10 cellular contexts compared by ENCODE assay signal in the genomic region with DNA sequence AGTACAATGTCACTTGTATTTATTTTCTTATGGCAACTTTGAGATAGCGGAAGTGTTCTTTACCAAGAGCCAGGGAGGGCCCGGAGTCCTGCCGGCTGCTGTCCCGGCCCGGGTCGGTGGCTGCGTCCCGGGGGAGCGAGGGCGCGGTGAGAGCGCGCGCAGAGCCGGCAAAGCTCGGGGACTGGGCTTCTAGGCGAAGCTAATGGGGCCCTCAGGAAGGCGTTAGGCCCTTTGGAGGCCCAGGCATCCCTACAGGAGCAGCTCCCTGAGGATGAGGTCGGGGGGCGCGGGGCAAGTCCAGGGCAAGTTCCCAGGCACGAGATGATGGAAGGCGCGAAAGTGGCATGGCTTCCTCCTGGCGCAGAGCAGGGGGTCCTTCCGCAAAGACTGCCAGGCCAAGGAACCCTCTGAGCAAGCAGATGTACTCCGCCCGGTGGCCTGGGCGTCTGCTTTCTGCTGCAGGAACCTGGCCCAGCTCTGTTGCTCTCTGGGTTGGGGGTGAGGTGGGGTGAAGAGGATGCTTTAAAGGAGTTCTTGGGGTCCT. TPM values are rescaled to one million over a fixed set of nuclear protein-coding genes. Genes with fewer than 3 reads are reported as not detected.
DNase-seq lines count a peak whose midpoint lies in the region; ATAC-seq and TF ChIP-seq lines count a peak whose summit lies in the region.
"Had no signal": no experiment of that assay in that cellular context is flagged by ENCODE, and none has a peak within 500 bp of the region (broad histone marks: within the 10 kb centered on the region; RNA-seq: fewer than 3 reads in every experiment).

No MANE protein-coding gene starts in this region.

- no peak overlapping the region for H3K27ac Mint-ChIP-seq in activated T-helper 2 cell treated with anti-CD3 and anti-CD28 coated beads, Interferon-gamma antibody, Interleukin-2, Interleukin-4, amounts not matched to agents 10 μg/mL and 5 μg/mL and 100 μg/mL, durations not matched to agents 14 hours and 24 hours and 36 hours
- H3K27ac Mint-ChIP-seq in CD8-positive, alpha-beta T cell: no peak overlapping the region
- H3K27ac Mint-ChIP-seq: activated T-cell treated with anti-CD3 and anti-CD28 coated beads, Interleukin-2, amount 50 U/mL, for 72 hours had no signal

- peak overlapping the region; percentile 85 to 96 (median 92) for H3K27ac ChIP-seq in heart left ventricle
- peak overlapping the region; percentile 38 to 96 (median 92) for H3K27ac ChIP-seq in heart right ventricle
- H3K27ac ChIP-seq in parathyroid adenoma: peak overlapping the region; percentile 96
- H3K27ac ChIP-seq in CD8-positive, alpha-beta T cell (ENCODE audit: low read depth, low read length): no peak overlapping the region

- H3K36me3 ChIP-seq in heart left ventricle (peaks cover 0 to 5% (median 0%) of the 10 kb centered on the region in 9 donors), heart right ventricle (peaks cover 0 to 8% (median 0%) of the 10 kb centered on the region in 9 donors), parathyroid adenoma (ENCODE audit: control insufficient read depth, insufficient read depth, low read length) (no peaks in the 10 kb centered on the region)
- no peaks in the 10 kb centered on the region for H3K36me3 ChIP-seq in CD8-positive, alpha-beta T cell (ENCODE audit: insufficient read depth, low read length)

- 32 to 45% (median 35%) methylated on average over 18 to 29 of the region's 29 CpGs for WGBS in heart left ventricle, 4 donors
- 22 to 34% methylated on average over 29 of the region's 29 CpGs for WGBS in heart right ventricle, 2 donors

- no peak overlapping the region for H3K4me2 ChIP-seq in parathyroid adenoma (ENCODE audit: low read length)

- DNase-seq in heart left ventricle: peak in 1 of 5 donors; percentile 71
- DNase-seq in left cardiac atrium: no peak
- no peak for DNase-seq in heart right ventricle
- no peak for DNase-seq in NK-92 treated with Interleukin-12 subunit alpha and Interleukin-12 subunit beta, amount 100 ng/mL, for 24 hours (lab: John Stamatoyannopoulos, UW)
- no peak for DNase-seq in activated T-helper 2 cell treated with anti-CD3 and anti-CD28 coated beads, Interferon-gamma antibody, Interleukin-2, Interleukin-4, amounts not matched to agents 10 μg/mL and 5 μg/mL and 100 μg/mL, durations not matched to agents 14 hours and 24 hours and 36 hours (ENCODE audit: low spot score)
- no peak for DNase-seq in CD8-positive, alpha-beta T cell
- no peak for DNase-seq in T-helper 9 cell
- DNase-seq: activated T-cell treated with anti-CD3 and anti-CD28 coated beads, Interleukin-2, amount 50 U/mL, for 72 hours; NCI-H524 had no signal

- no peaks in the 10 kb centered on the region for H3K9me3 ChIP-seq in heart left ventricle
- H3K9me3 ChIP-seq in heart right ventricle: no peaks in the 10 kb centered on the region
- no peaks in the 10 kb centered on the region for H3K9me3 ChIP-seq in parathyroid adenoma (ENCODE audit: control insufficient read depth, low read length)
- no peaks in the 10 kb centered on the region for H3K9me3 ChIP-seq in CD8-positive, alpha-beta T cell (ENCODE audit: low read length)

- POLR2A ChIA-PET in CD8-positive, alpha-beta T cell (lab: Charles Lee): no interaction called here

- H3K36me3 Mint-ChIP-seq in activated T-helper 2 cell treated with anti-CD3 and anti-CD28 coated beads, Interferon-gamma antibody, Interleukin-2, Interleukin-4, amounts not matched to agents 10 μg/mL and 5 μg/mL and 100 μg/mL, durations not matched to agents 14 hours and 24 hours and 36 hours (ENCODE audit: low read depth): no peaks in the 10 kb centered on the region
- H3K36me3 Mint-ChIP-seq in CD8-positive, alpha-beta T cell: no peaks in the 10 kb centered on the region

- H2AFZ ChIP-seq in parathyroid adenoma: no peak overlapping the region

- no peak overlapping the region for H3K4me3 Mint-ChIP-seq in activated T-helper 2 cell treated with anti-CD3 and anti-CD28 coated beads, Interferon-gamma antibody, Interleukin-2, Interleukin-4, amounts not matched to agents 10 μg/mL and 5 μg/mL and 100 μg/mL, durations not matched to agents 14 hours and 24 hours and 36 hours (ENCODE audit: low read depth)
- H3K4me3 Mint-ChIP-seq in CD8-positive, alpha-beta T cell: no peak overlapping the region
- H3K4me3 Mint-ChIP-seq: activated T-cell treated with anti-CD3 and anti-CD28 coated beads, Interleukin-2, amount 50 U/mL, for 72 hours had no signal

- ATAC-seq in heart left ventricle: no peak
- no peak for ATAC-seq in left cardiac atrium
- ATAC-seq in heart right ventricle: no peak
- no peak for ATAC-seq in CD8-positive, alpha-beta T cell
- ATAC-seq: activated T-cell treated with anti-CD3 and anti-CD28 coated beads, Interleukin-2, amount 50 U/mL, for 72 hours had no signal

- peaks cover 54% of the 10 kb centered on the region for H3K79me2 ChIP-seq in parathyroid adenoma

- no peak for TF ChIP-seq POLR2A in heart left ventricle (IDR thresholded peaks at IDR 0.05)

- H3K4me3 ChIP-seq in heart left ventricle: peak overlapping the region; percentile 13 to 91 (median 69)
- peak overlapping the region in 9 of 10 donors; percentile 18 to 86 (median 75) for H3K4me3 ChIP-seq in heart right ventricle
- H3K4me3 ChIP-seq in parathyroid adenoma (ENCODE audit: low read depth, low read length): no peak overlapping the region
- H3K4me3 ChIP-seq in CD8-positive, alpha-beta T cell (ENCODE audit: low read depth, low read length): no peak overlapping the region

- no peaks in the 10 kb centered on the region for H3K9me3 Mint-ChIP-seq in activated T-helper 2 cell treated with anti-CD3 and anti-CD28 coated beads, Interferon-gamma antibody, Interleukin-2, Interleukin-4, amounts not matched to agents 10 μg/mL and 5 μg/mL and 100 μg/mL, durations not matched to agents 14 hours and 24 hours and 36 hours
- H3K9me3 Mint-ChIP-seq in CD8-positive, alpha-beta T cell: peaks cover 5% of the 10 kb centered on the region
- H3K9me3 Mint-ChIP-seq: activated T-cell treated with anti-CD3 and anti-CD28 coated beads, Interleukin-2, amount 50 U/mL, for 72 hours had no signal

- peaks cover 92% of the 10 kb centered on the region for H3K27me3 Mint-ChIP-seq in activated T-helper 2 cell treated with anti-CD3 and anti-CD28 coated beads, Interferon-gamma antibody, Interleukin-2, Interleukin-4, amounts not matched to agents 10 μg/mL and 5 μg/mL and 100 μg/mL, durations not matched to agents 14 hours and 24 hours and 36 hours (ENCODE audit: low read depth)
- peaks cover 81% of the 10 kb centered on the region for H3K27me3 Mint-ChIP-seq in CD8-positive, alpha-beta T cell (ENCODE audit: low read depth)

- H3K9ac ChIP-seq in parathyroid adenoma: no peak overlapping the region

- no peak for TF ChIP-seq CTCF in heart left ventricle (IDR thresholded peaks at IDR 0.05)
- TF ChIP-seq CTCF in heart right ventricle (IDR thresholded peaks at IDR 0.05): no peak
- TF ChIP-seq CTCF in parathyroid adenoma (IDR thresholded peaks at IDR 0.05): no peak
- no peak for TF ChIP-seq CTCF in CD8-positive, alpha-beta T cell (IDR thresholded peaks at IDR 0.05)

- H3K4me1 Mint-ChIP-seq in activated T-helper 2 cell treated with anti-CD3 and anti-CD28 coated beads, Interferon-gamma antibody, Interleukin-2, Interleukin-4, amounts not matched to agents 10 μg/mL and 5 μg/mL and 100 μg/mL, durations not matched to agents 14 hours and 24 hours and 36 hours (ENCODE audit: low read depth): no peaks in the 10 kb centered on the region
- H3K4me1 Mint-ChIP-seq in CD8-positive, alpha-beta T cell (ENCODE audit: low read depth): peaks cover 8% of the 10 kb centered on the region

- H3K4me1 ChIP-seq in heart left ventricle (peaks cover 0 to 60% (median 18%) of the 10 kb centered on the region in 12 donors), heart right ventricle (peaks cover 0 to 72% (median 36%) of the 10 kb centered on the region in 9 donors), parathyroid adenoma (peaks cover 9% of the 10 kb centered on the region)
- no peaks in the 10 kb centered on the region for H3K4me1 ChIP-seq in CD8-positive, alpha-beta T cell (ENCODE audit: insufficient read depth, low read length)

- H3K27me3 ChIP-seq in heart left ventricle: peaks cover 0 to 93% (median 13%) of the 10 kb centered on the region in 9 donors
- H3K27me3 ChIP-seq in heart right ventricle: peaks cover 4 to 99% (median 55%) of the 10 kb centered on the region in 7 donors
- no peaks in the 10 kb centered on the region for H3K27me3 ChIP-seq in parathyroid adenoma (ENCODE audit: control insufficient read depth, insufficient read depth, low read length)
- peaks cover 50% of the 10 kb centered on the region for H3K27me3 ChIP-seq in CD8-positive, alpha-beta T cell (ENCODE audit: insufficient read depth, low read length)

- CTCF ChIA-PET in CD8-positive, alpha-beta T cell (lab: Charles Lee): interaction anchor here (0.5 to 1.8 kb wide), 3 partner anchors 13 to 1084 kb away, joined by 3 to 5 read pairs (median 3); no protein-coding TSS in a partner anchor

- intact Hi-C loops in heart left ventricle (cut with DNase I): loop anchor here in 7 of 10 donors (2.0 to 10.0 kb wide), 5 partner anchors 739 to 1669 kb away; no protein-coding TSS in a partner anchor
- intact Hi-C loops in left cardiac atrium (cut with DNase I): loop anchor here in 1 of 2 donors (10.0 kb wide), 1 partner anchor 1319 kb away; no protein-coding TSS in a partner anchor
- intact Hi-C loops in heart right ventricle (cut with DNase I): loop anchor here in 5 of 10 donors (10.0 kb wide), 5 partner anchors 499 to 1679 kb away; no protein-coding TSS in a partner anchor
- intact Hi-C loops in activated T-helper 2 cell treated with anti-CD3 and anti-CD28 coated beads, Interferon-gamma antibody, Interleukin-2, Interleukin-4, amounts not matched to agents 10 μg/mL and 5 μg/mL and 100 μg/mL, durations not matched to agents 14 hours and 24 hours and 36 hours (cut with micrococcal nuclease): loop anchor here (2.0 to 10.0 kb wide), 3 partner anchors 15 to 1319 kb away; no protein-coding TSS in a partner anchor
- intact Hi-C loops in CD8-positive, alpha-beta T cell (cut with DNase I, micrococcal nuclease): no loop called here

RNA-seq across cellular contexts. Expression of gene NR2F2, which starts 13.1 kb away (rescaled TPM):
- total RNA-seq in heart left ventricle: 10 to 100 TPM; 11.9 to 22.4 (median 16.5) TPM
- 10 to 100 TPM; 11.8 to 16.1 TPM for polyA plus RNA-seq in heart left ventricle
- total RNA-seq in left cardiac atrium: 10 to 100 TPM; 41.2 to 43.5 TPM
- total RNA-seq in heart right ventricle: 10 to 100 TPM in 8 of 10 donors, 1 to 10 TPM in 2; 8.2 to 31.7 (median 14.3) TPM
- polyA plus RNA-seq in heart right ventricle: 10 to 100 TPM; 21.1 to 22.9 TPM
- total RNA-seq in activated T-helper 2 cell treated with anti-CD3 and anti-CD28 coated beads, Interferon-gamma antibody, Interleukin-2, Interleukin-4, amounts not matched to agents 10 μg/mL and 5 μg/mL and 100 μg/mL, durations not matched to agents 14 hours and 24 hours and 36 hours: not detected in 2 replicates
- not detected for total RNA-seq in CD8-positive, alpha-beta T cell
- total RNA-seq: activated T-cell treated with anti-CD3 and anti-CD28 coated beads, Interleukin-2, amount 50 U/mL, for 72 hours had no signal

Comparison
In these comparisons a context has a peak if more than half of its experiments do, and no peak if none do; other contexts are left out.
1. H3K4me3 ChIP-seq: peak in heart left ventricle (12 of 12) and heart right ventricle (9 of 10); none in parathyroid adenoma (single experiment) and CD8-positive, alpha-beta T cell (single experiment).
2. intact Hi-C loops: an anchor here in heart left ventricle (2.0 to 10.0 kb wide) and activated T-helper 2 cell treated with anti-CD3 and anti-CD28 coated beads, Interferon-gamma antibody, Interleukin-2, Interleukin-4, amounts not matched to agents 10 μg/mL and 5 μg/mL and 100 μg/mL, durations not matched to agents 14 hours and 24 hours and 36 hours (2.0 to 10.0 kb wide); none called in CD8-positive, alpha-beta T cell.